In genomic region chr9:134327671-134328231, GRCh38 we compare ENCODE assay signal across 8 cellular contexts. TPM values are rescaled to one million over a fixed set of nuclear protein-coding genes. Genes with fewer than 3 reads are reported as not detected.
DNase-seq lines count a peak whose midpoint lies in the region; ATAC-seq and TF ChIP-seq lines count a peak whose summit lies in the region.

No MANE protein-coding gene starts in this region.

- in situ Hi-C loops in GM23248 (cut with MboI) = no loop called here

- no peaks in the 10 kb centered on the region for H3K36me3 Mint-ChIP-seq in activated T-helper 2 cell treated with anti-CD3 and anti-CD28 coated beads, Interferon-gamma antibody, Interleukin-2, Interleukin-4, amounts not matched to agents 10 μg/mL and 5 μg/mL and 100 μg/mL, durations not matched to agents 14 hours and 24 hours and 36 hours (ENCODE audit: low read depth)

- H4K20me1 ChIP-seq in GM23248 (ENCODE audit: insufficient read depth) = no peaks in the 10 kb centered on the region; the same call in 1 of the 2 replicates

- H3K79me2 ChIP-seq in GM23248 (ENCODE audit: insufficient read depth) = peaks cover 59% of the 10 kb centered on the region

- H3K9me3 Mint-ChIP-seq in activated T-helper 2 cell treated with anti-CD3 and anti-CD28 coated beads, Interferon-gamma antibody, Interleukin-2, Interleukin-4, amounts not matched to agents 10 μg/mL and 5 μg/mL and 100 μg/mL, durations not matched to agents 14 hours and 24 hours and 36 hours = no peaks in the 10 kb centered on the region

- H3K9ac ChIP-seq in GM23248 = peak overlapping the region; percentile 84

- no peak overlapping the region for H2AFZ ChIP-seq in GM23248

- DNase-seq in GM23248 = peak; percentile 50
- no peak for DNase-seq in activated T-helper 2 cell treated with anti-CD3 and anti-CD28 coated beads, Interferon-gamma antibody, Interleukin-2, Interleukin-4, amounts not matched to agents 10 μg/mL and 5 μg/mL and 100 μg/mL, durations not matched to agents 14 hours and 24 hours and 36 hours (ENCODE audit: low spot score)
- DNase-seq in right cardiac atrium = peak in 2 of 3 donors; percentile 48 to 59
- DNase-seq in sigmoid colon = no peak
- no peak for DNase-seq in NCI-H2029 treated with DMSO at 0.1 percent for 48 hours (lab: John Stamatoyannopoulos, UW)
- no peak for DNase-seq in 8988T

- peak overlapping the region; percentile 13 for H3K4me3 Mint-ChIP-seq in activated T-helper 2 cell treated with anti-CD3 and anti-CD28 coated beads, Interferon-gamma antibody, Interleukin-2, Interleukin-4, amounts not matched to agents 10 μg/mL and 5 μg/mL and 100 μg/mL, durations not matched to agents 14 hours and 24 hours and 36 hours (ENCODE audit: low read depth)

- no peak for TF ChIP-seq CTCF in sigmoid colon (IDR thresholded peaks at IDR 0.05)

- H3K27me3 ChIP-seq in GM23248 (replicated peaks; ENCODE audit: insufficient read depth) (no peaks in the 10 kb centered on the region), right cardiac atrium (ENCODE audit: control insufficient read depth, insufficient read depth) (no peaks in the 10 kb centered on the region), sigmoid colon (no peaks in the 10 kb centered on the region)

- 3 to 4% methylated on average over 10 of the region's 10 CpGs for WGBS in GM23248 (ENCODE audit: low coverage in 1 of 2, low lambda C conversion rate in 2 of 2, missing lambda C conversion rate in 2 of 2), 2 experiments
- WGBS in right cardiac atrium = 35% methylated on average over 10 of the region's 10 CpGs
- 17 to 59% methylated on average over 10 of the region's 10 CpGs for WGBS in sigmoid colon, 2 donors

- TF ChIP-seq EP300 in sigmoid colon (IDR thresholded peaks at IDR 0.05) = no peak

- peak overlapping the region; percentile 86 for H3K27ac ChIP-seq in GM23248
- H3K27ac ChIP-seq in right cardiac atrium (ENCODE audit: low read length) = peak overlapping the region; percentile 87
- peak overlapping the region; percentile 83 to 90 (median 88) for H3K27ac ChIP-seq in sigmoid colon

- intact Hi-C loops in activated T-helper 2 cell treated with anti-CD3 and anti-CD28 coated beads, Interferon-gamma antibody, Interleukin-2, Interleukin-4, amounts not matched to agents 10 μg/mL and 5 μg/mL and 100 μg/mL, durations not matched to agents 14 hours and 24 hours and 36 hours (cut with micrococcal nuclease) = loop anchor here (10.0 kb wide), 2 partner anchors 67 to 163 kb away; partner anchors contain the start of gene RNU6ATAC
- intact Hi-C loops in right cardiac atrium (cut with DNase I) (loop anchor here in 3 of 4 donors (2.0 to 10.0 kb wide), 3 partner anchors 110 to 153 kb away; no protein-coding TSS in a partner anchor), sigmoid colon (cut with DNase I) (loop anchor here (2.0 to 10.0 kb wide), 6 partner anchors 37 to 407 kb away; no protein-coding TSS in a partner anchor)

- no peaks in the 10 kb centered on the region for H3K36me3 ChIP-seq in GM23248 (ENCODE audit: low read depth)
- no peaks in the 10 kb centered on the region for H3K36me3 ChIP-seq in sigmoid colon

- H3K27me3 Mint-ChIP-seq in activated T-helper 2 cell treated with anti-CD3 and anti-CD28 coated beads, Interferon-gamma antibody, Interleukin-2, Interleukin-4, amounts not matched to agents 10 μg/mL and 5 μg/mL and 100 μg/mL, durations not matched to agents 14 hours and 24 hours and 36 hours (ENCODE audit: low read depth) = peaks cover 25% of the 10 kb centered on the region

- H3K9me3 ChIP-seq in GM23248 (ENCODE audit: low read depth) (no peaks in the 10 kb centered on the region), right cardiac atrium (ENCODE audit: control insufficient read depth, low read length) (no peaks in the 10 kb centered on the region), sigmoid colon (no peaks in the 10 kb centered on the region)

- H3K4me2 ChIP-seq in GM23248 (ENCODE audit: unreplicated experiment) = peak overlapping the region; percentile 83

- no peaks in the 10 kb centered on the region for H3K9me2 ChIP-seq in GM23248 (ENCODE audit: insufficient read depth)

- no peak for TF ChIP-seq POLR2A in sigmoid colon (IDR thresholded peaks at IDR 0.05)

- no peak overlapping the region for H3K27ac Mint-ChIP-seq in activated T-helper 2 cell treated with anti-CD3 and anti-CD28 coated beads, Interferon-gamma antibody, Interleukin-2, Interleukin-4, amounts not matched to agents 10 μg/mL and 5 μg/mL and 100 μg/mL, durations not matched to agents 14 hours and 24 hours and 36 hours

- H3K4me1 Mint-ChIP-seq in activated T-helper 2 cell treated with anti-CD3 and anti-CD28 coated beads, Interferon-gamma antibody, Interleukin-2, Interleukin-4, amounts not matched to agents 10 μg/mL and 5 μg/mL and 100 μg/mL, durations not matched to agents 14 hours and 24 hours and 36 hours (ENCODE audit: low read depth) = peaks cover 4% of the 10 kb centered on the region

- no peak for ATAC-seq in right cardiac atrium
- no peak for ATAC-seq in GM19455 (IDR thresholded peaks at IDR 0.05; ENCODE audit: unreplicated experiment)
- ATAC-seq in HG02759 (IDR thresholded peaks at IDR 0.05; ENCODE audit: unreplicated experiment) = no peak

- peaks cover 8% of the 10 kb centered on the region; the same call in 1 of the 2 replicates for H3F3A ChIP-seq in GM23248 (ENCODE audit: insufficient read depth)

- H3K4me3 ChIP-seq in GM23248 (peak overlapping the region; percentile 85), right cardiac atrium (ENCODE audit: low read length) (peak overlapping the region; percentile 94), sigmoid colon (peak overlapping the region; percentile 81 to 88 (median 84))

- H3K4me1 ChIP-seq in GM23248 (ENCODE audit: insufficient read depth) (peaks cover 22% of the 10 kb centered on the region), right cardiac atrium (ENCODE audit: control insufficient read depth, insufficient read depth, low read length) (peaks cover 31% of the 10 kb centered on the region), sigmoid colon (peaks cover 0 to 80% (median 77%) of the 10 kb centered on the region in 4 donors)

RNA-seq across cellular contexts. Expression of gene RXRA, which starts 1.5 kb away (rescaled TPM):
- total RNA-seq in GM23248 (2014; rRNA removed; shearing (Covaris generic)) = 26.1 and 34.8 TPM in 2 replicates
- polyA plus RNA-seq in GM23248 (2016; fragmentation: Nextera tagmentation; extraction: Ambion mirVana) = 3.5 and 3.9 TPM in 2 replicates
- total RNA-seq in activated T-helper 2 cell treated with anti-CD3 and anti-CD28 coated beads, Interferon-gamma antibody, Interleukin-2, Interleukin-4, amounts not matched to agents 10 μg/mL and 5 μg/mL and 100 μg/mL, durations not matched to agents 14 hours and 24 hours and 36 hours = 22.8 and 22.9 TPM in 2 replicates
- 10 to 100 TPM; 48.1 to 72.3 (median 61.7) TPM for total RNA-seq in right cardiac atrium
- polyA plus RNA-seq in right cardiac atrium = 66.0 TPM
- 10 to 100 TPM; 26.7 to 49.0 (median 31.4) TPM for total RNA-seq in sigmoid colon
- polyA plus RNA-seq in sigmoid colon = 10 to 100 TPM; 27.6 to 50.8 (median 38.4) TPM

Comparison
In these comparisons a context has a peak if more than half of its experiments do, and no peak if none do; other contexts are left out.
1. DNase-seq: peak in GM23248 (single experiment) and right cardiac atrium (2 of 3); none in activated T-helper 2 cell treated with anti-CD3 and anti-CD28 coated beads, Interferon-gamma antibody, Interleukin-2, Interleukin-4, amounts not matched to agents 10 μg/mL and 5 μg/mL and 100 μg/mL, durations not matched to agents 14 hours and 24 hours and 36 hours (single experiment), sigmoid colon (single experiment), NCI-H2029 treated with DMSO at 0.1 percent for 48 hours (single experiment) and 8988T (single experiment).
2. Peak in every context shown above with its lines, with median percentiles within 50 percentile points of each other: H3K27ac ChIP-seq and H3K4me3 ChIP-seq.